ENCODE assay signal across 11 cellular contexts in genomic region chr20:16580127-16580526, GRCh38.
DNase-seq lines count a peak whose midpoint lies in the region; ATAC-seq and TF ChIP-seq lines count a peak whose summit lies in the region.
"Had no signal": no experiment of that assay in that cellular context is flagged by ENCODE, and none has a peak within 500 bp of the region (broad histone marks: within the 10 kb centered on the region; RNA-seq: fewer than 3 reads in every experiment).

No MANE protein-coding gene starts in this region.

- peaks cover 36% of the 10 kb centered on the region for H3K4me1 ChIP-seq in parathyroid adenoma

- no peaks in the 10 kb centered on the region for H3K36me3 ChIP-seq in parathyroid adenoma (ENCODE audit: control insufficient read depth, insufficient read depth, low read length)

- H3K27ac ChIP-seq in parathyroid adenoma, result peak overlapping the region; percentile 75

- no peaks in the 10 kb centered on the region for H3K79me2 ChIP-seq in parathyroid adenoma

- no peak for ATAC-seq in GM21786 (IDR thresholded peaks at IDR 0.05; ENCODE audit: unreplicated experiment)

- DNase-seq in EL (peak; percentile 79), NCI-H69 (lab: John Stamatoyannopoulos, UW) (peak; percentile 93), fibroblast of pulmonary artery (ENCODE audit: low read depth) (peak; percentile 86), SHP77 (lab: John Stamatoyannopoulos, UW) (no peak), C1 segment of cervical spinal cord (lab: John Stamatoyannopoulos, UW) (no peak)
- no peak for DNase-seq in activated CD4-positive, alpha-beta T cell treated with anti-CD3 and anti-CD28 coated beads, Interleukin-2, amount 50 U/mL, for 4 hours
- DNase-seq: activated effector memory CD4-positive, alpha-beta T cell treated with Interleukin-2 at 50 U/mL for 16 hours; hippocampal formation; stimulated activated CD4-positive, alpha-beta T cell treated with anti-CD3 and anti-CD28 coated beads, Interleukin-12 subunit alpha, Interleukin-12 subunit beta, amount 100 ng/mL, for 4 hours had no signal

- H3K27me3 ChIP-seq in parathyroid adenoma (ENCODE audit: control insufficient read depth, insufficient read depth, low read length), result no peaks in the 10 kb centered on the region

- TF ChIP-seq CTCF in fibroblast of pulmonary artery (IDR thresholded peaks at IDR 0.05; ENCODE audit: low read length, missing control alignments), result no peak
- TF ChIP-seq CTCF in parathyroid adenoma (IDR thresholded peaks at IDR 0.05), result no peak

- peak overlapping the region; percentile 63 for H2AFZ ChIP-seq in parathyroid adenoma

- no peak overlapping the region for H3K9ac ChIP-seq in parathyroid adenoma

- no peaks in the 10 kb centered on the region for H3K9me3 ChIP-seq in parathyroid adenoma (ENCODE audit: control insufficient read depth, low read length)

- peak overlapping the region; percentile 29 for H3K4me2 ChIP-seq in parathyroid adenoma (ENCODE audit: low read length)

- no peak overlapping the region for H3K4me3 ChIP-seq in fibroblast of pulmonary artery (replicated peaks; ENCODE audit: low read depth, low read length)
- H3K4me3 ChIP-seq in parathyroid adenoma (ENCODE audit: low read depth, low read length), result no peak overlapping the region

Comparison
In these comparisons a context has a peak if more than half of its experiments do, and no peak if none do; other contexts are left out.
1. DNase-seq: peak in EL (single experiment), NCI-H69 (single experiment) and fibroblast of pulmonary artery (single experiment); none in SHP77 (0 of 2), C1 segment of cervical spinal cord (0 of 14) and activated CD4-positive, alpha-beta T cell treated with anti-CD3 and anti-CD28 coated beads, Interleukin-2, amount 50 U/mL, for 4 hours (0 of 2).